In the genomic region with DNA sequence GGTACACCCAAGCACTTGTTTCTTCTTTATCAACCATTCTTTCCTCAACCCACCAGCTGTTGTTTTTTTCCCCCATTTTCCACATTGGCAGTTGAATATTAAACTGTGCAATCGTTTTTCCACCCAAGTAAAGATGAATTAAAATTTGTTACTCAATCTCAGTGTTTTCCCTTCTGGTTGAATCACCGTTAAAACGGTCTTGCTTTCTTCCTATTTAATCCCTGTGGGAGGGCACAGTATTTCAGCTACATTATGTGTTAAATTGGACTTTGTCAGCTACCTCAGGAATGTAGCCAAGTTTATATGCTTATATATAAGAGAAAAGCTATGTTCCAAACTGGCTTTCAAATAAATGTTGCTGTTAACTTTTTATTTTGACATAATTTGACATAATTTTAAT, we compare ENCODE assay signal across 31 cellular contexts.
"Had no signal": no experiment of that assay in that cellular context is flagged by ENCODE, and none has a peak within 500 bp of the region (broad histone marks: within the 10 kb centered on the region; RNA-seq: fewer than 3 reads in every experiment).

No MANE protein-coding gene starts in this region.

- ATAC-seq: activated naive CD4-positive, alpha-beta T cell treated with anti-CD3 and anti-CD28 coated beads, Interleukin-2, amount 50 U/mL, for 72 hours; activated T-cell treated with anti-CD3 and anti-CD28 coated beads, Interleukin-2, amount 50 U/mL, for 72 hours; effector memory CD8-positive, alpha-beta T cell; foreskin keratinocyte; gastrocnemius medialis; heart left ventricle; WTC11 had no signal

- H3K27ac Mint-ChIP-seq: activated CD4-positive, alpha-beta memory T cell treated with anti-CD3 and anti-CD28 coated beads, Interleukin-2, amount 10 ng/mL, durations not matched to agents 7 days and 5 days; activated CD4-positive, alpha-beta T cell treated with anti-CD3 and anti-CD28 coated beads, Interleukin-2, amount 10 ng/mL, durations not matched to agents 7 days and 5 days; activated naive CD4-positive, alpha-beta T cell treated with anti-CD3 and anti-CD28 coated beads, Interleukin-2, amount 10 ng/mL, durations not matched to agents 7 days and 5 days; activated naive CD4-positive, alpha-beta T cell treated with anti-CD3 and anti-CD28 coated beads, Interleukin-2, amount 50 U/mL, for 72 hours; activated naive CD8-positive, alpha-beta T cell treated with anti-CD3 and anti-CD28 coated beads, Interleukin-2, amount 10 ng/mL, durations not matched to agents 7 days and 5 days; activated T-cell treated with anti-CD3 and anti-CD28 coated beads, Interleukin-2, amount 50 U/mL, for 24 hours; activated T-cell treated with anti-CD3 and anti-CD28 coated beads, Interleukin-2, amount 50 U/mL, for 72 hours; effector memory CD8-positive, alpha-beta T cell; WTC11 had no signal

- H3K4me1 ChIP-seq: foreskin keratinocyte had no signal

- H3K9me3 ChIP-seq: esophagus muscularis mucosa, gastrocnemius medialis, heart left ventricle had no signal

- H3K27me3 Mint-ChIP-seq: activated CD4-positive, alpha-beta memory T cell treated with anti-CD3 and anti-CD28 coated beads, Interleukin-2, amount 10 ng/mL, durations not matched to agents 7 days and 5 days; activated CD4-positive, alpha-beta T cell treated with anti-CD3 and anti-CD28 coated beads, Interleukin-2, amount 10 ng/mL, durations not matched to agents 7 days and 5 days; activated naive CD4-positive, alpha-beta T cell treated with anti-CD3 and anti-CD28 coated beads, Interleukin-2, amount 10 ng/mL, durations not matched to agents 7 days and 5 days; activated naive CD8-positive, alpha-beta T cell treated with anti-CD3 and anti-CD28 coated beads, Interleukin-2, amount 10 ng/mL, durations not matched to agents 7 days and 5 days; activated T-cell treated with anti-CD3 and anti-CD28 coated beads, Interleukin-2, amount 50 U/mL, for 24 hours; central memory CD8-positive, alpha-beta T cell; effector memory CD8-positive, alpha-beta T cell had no signal

- H3K36me3 ChIP-seq: brain microvascular endothelial cell, gastrocnemius medialis had no signal

- DNase-seq: activated CD4-positive, alpha-beta memory T cell treated with anti-CD3 and anti-CD28 coated beads, Interleukin-2, amount 10 ng/mL, durations not matched to agents 7 days and 5 days; activated CD4-positive, alpha-beta T cell treated with anti-CD3 and anti-CD28 coated beads for 1 hour; activated CD4-positive, alpha-beta T cell treated with anti-CD3 and anti-CD28 coated beads for 4 hours; activated CD4-positive, alpha-beta T cell treated with anti-CD3 and anti-CD28 coated beads, Interleukin-2, amount 10 ng/mL, durations not matched to agents 7 days and 5 days; activated CD4-positive, alpha-beta T cell treated with anti-CD3 and anti-CD28 coated beads, Interleukin-2, amount 50 U/mL, for 4 hours; activated CD8-positive, alpha-beta memory T cell treated with anti-CD3 and anti-CD28 coated beads, Interleukin-2, amount 50 U/mL, for 48 hours; activated gamma-delta T cell; activated naive CD4-positive, alpha-beta T cell; activated naive CD4-positive, alpha-beta T cell treated with anti-CD3 and anti-CD28 coated beads, Interleukin-2, amount 10 ng/mL, durations not matched to agents 7 days and 5 days; activated naive CD8-positive, alpha-beta T cell treated with anti-CD3 and anti-CD28 coated beads, Interleukin-2, amount 10 ng/mL, durations not matched to agents 7 days and 5 days; activated T-cell treated with anti-CD3 and anti-CD28 coated beads for 4 hours; activated T-cell treated with anti-CD3 and anti-CD28 coated beads, Interleukin-2, amount 50 U/mL, for 24 hours; activated T-cell treated with anti-CD3 and anti-CD28 coated beads, Interleukin-2, amount 50 U/mL, for 72 hours; amniotic stem cell; anterior cingulate cortex; brain microvascular endothelial cell; cortex of kidney; dermis blood vessel endothelial cell; effector CD4-positive, alpha-beta T cell; effector memory CD8-positive, alpha-beta T cell; erythroblast; foreskin keratinocyte; gastrocnemius medialis; glutamatergic neuron; heart left ventricle; T-helper 2 cell had no signal

- H3K27ac ChIP-seq: brain microvascular endothelial cell, esophagus muscularis mucosa, foreskin keratinocyte, gastrocnemius medialis, heart left ventricle, VCaP had no signal

- H3K4me3 ChIP-seq: esophagus muscularis mucosa, gastrocnemius medialis, heart left ventricle had no signal

- H3K4me3 Mint-ChIP-seq: activated CD4-positive, alpha-beta memory T cell treated with anti-CD3 and anti-CD28 coated beads, Interleukin-2, amount 10 ng/mL, durations not matched to agents 7 days and 5 days; activated CD4-positive, alpha-beta T cell treated with anti-CD3 and anti-CD28 coated beads, Interleukin-2, amount 10 ng/mL, durations not matched to agents 7 days and 5 days; activated naive CD4-positive, alpha-beta T cell treated with anti-CD3 and anti-CD28 coated beads, Interleukin-2, amount 10 ng/mL, durations not matched to agents 7 days and 5 days; activated naive CD8-positive, alpha-beta T cell treated with anti-CD3 and anti-CD28 coated beads, Interleukin-2, amount 10 ng/mL, durations not matched to agents 7 days and 5 days; activated T-cell treated with anti-CD3 and anti-CD28 coated beads, Interleukin-2, amount 50 U/mL, for 24 hours; activated T-cell treated with anti-CD3 and anti-CD28 coated beads, Interleukin-2, amount 50 U/mL, for 72 hours; central memory CD8-positive, alpha-beta T cell; effector memory CD8-positive, alpha-beta T cell; WTC11 had no signal

- H3K27me3 ChIP-seq: brain microvascular endothelial cell, esophagus muscularis mucosa, foreskin keratinocyte, gastrocnemius medialis, heart left ventricle had no signal

- H3K4me1 Mint-ChIP-seq: activated CD4-positive, alpha-beta memory T cell treated with anti-CD3 and anti-CD28 coated beads, Interleukin-2, amount 10 ng/mL, durations not matched to agents 7 days and 5 days; activated CD4-positive, alpha-beta T cell treated with anti-CD3 and anti-CD28 coated beads, Interleukin-2, amount 10 ng/mL, durations not matched to agents 7 days and 5 days; activated naive CD4-positive, alpha-beta T cell treated with anti-CD3 and anti-CD28 coated beads, Interleukin-2, amount 10 ng/mL, durations not matched to agents 7 days and 5 days; activated naive CD8-positive, alpha-beta T cell treated with anti-CD3 and anti-CD28 coated beads, Interleukin-2, amount 10 ng/mL, durations not matched to agents 7 days and 5 days; central memory CD8-positive, alpha-beta T cell had no signal

- H3K9me3 Mint-ChIP-seq: activated CD4-positive, alpha-beta memory T cell treated with anti-CD3 and anti-CD28 coated beads, Interleukin-2, amount 10 ng/mL, durations not matched to agents 7 days and 5 days; activated CD4-positive, alpha-beta T cell treated with anti-CD3 and anti-CD28 coated beads, Interleukin-2, amount 10 ng/mL, durations not matched to agents 7 days and 5 days; activated naive CD4-positive, alpha-beta T cell treated with anti-CD3 and anti-CD28 coated beads, Interleukin-2, amount 10 ng/mL, durations not matched to agents 7 days and 5 days; activated naive CD4-positive, alpha-beta T cell treated with anti-CD3 and anti-CD28 coated beads, Interleukin-2, amount 50 U/mL, for 72 hours; activated naive CD8-positive, alpha-beta T cell treated with anti-CD3 and anti-CD28 coated beads, Interleukin-2, amount 10 ng/mL, durations not matched to agents 7 days and 5 days; activated T-cell treated with anti-CD3 and anti-CD28 coated beads, Interleukin-2, amount 50 U/mL, for 24 hours; activated T-cell treated with anti-CD3 and anti-CD28 coated beads, Interleukin-2, amount 50 U/mL, for 72 hours; central memory CD8-positive, alpha-beta T cell; effector memory CD8-positive, alpha-beta T cell; WTC11 had no signal
